ENCODE assay signal across 22 cellular contexts in genomic region chr14:102761206-102761605, GRCh38. TPM values are rescaled to one million over a fixed set of nuclear protein-coding genes. Genes with fewer than 3 reads are reported as not detected.
DNase-seq lines count a peak whose midpoint lies in the region; ATAC-seq, FAIRE-seq and TF ChIP-seq lines count a peak whose summit lies in the region.
"Had no signal": no experiment of that assay in that cellular context is flagged by ENCODE, and none has a peak within 500 bp of the region (broad histone marks: within the 10 kb centered on the region; RNA-seq: fewer than 3 reads in every experiment).

No MANE protein-coding gene starts in this region.

- intact Hi-C loops in HepG2 (cut with micrococcal nuclease; ENCODE audit: unreplicated experiment) (no loop called here), right lobe of liver (cut with DNase I) (no loop called here), GM12878 (cut with micrococcal nuclease; ENCODE audit: unreplicated experiment) (loop anchor here (5.0 kb wide), 1 partner anchor 154 kb away; no protein-coding TSS in a partner anchor)

- H3K27me3 ChIP-seq in HepG2 (ENCODE audit: control insufficient read depth in 1 of 2, insufficient read depth in 2 of 2, low read length in 2 of 2) (peaks cover 3 to 4% of the 10 kb centered on the region in 2 experiments; a peak in 3 of 5 replicates), right lobe of liver (no peaks in the 10 kb centered on the region), GM12878 (replicated peaks in 1 of 2; ENCODE audit: control insufficient read depth in 2 of 2, insufficient read depth in 2 of 2, low read length in 1 of 2) (no peaks in the 10 kb centered on the region)
- H3K27me3 ChIP-seq: Peyer's patch, SJCRH30 had no signal

- CTCF ChIA-PET in HepG2 (lab: Yijun Ruan, JAX; ENCODE audit: low intra/inter-chr PET ratio, low total read pairs): no interaction called here
- CTCF ChIA-PET in GM12878 (lab: Yijun Ruan, JAX): interaction anchor here (4.1 kb wide), 1 partner anchor 67 kb away, joined by 47 read pairs; no protein-coding TSS in a partner anchor

- H3K4me2 ChIP-seq in HepG2 (ENCODE audit: low read depth, low read length): no peak overlapping the region
- H3K4me2 ChIP-seq in GM12878 (ENCODE audit: control insufficient read depth, insufficient read depth): no peak overlapping the region

- POLR2A ChIA-PET in HepG2 (lab: Yijun Ruan, JAX) (no interaction called here), GM12878 (lab: Charles Lee) (no interaction called here)

- DNase-seq in HepG2 (ENCODE audit: low spot score) (no peak), right lobe of liver (no peak), GM12878 (ENCODE audit: low read depth, low spot score) (no peak), memory B cell (ENCODE audit: low spot score in 2 of 2) (no peak), dedifferentiated amniotic fluid mesenchymal stem cell (ENCODE audit: extremely low spot score) (no peak), substantia nigra (lab: John Stamatoyannopoulos, UW) (no peak), cortex of kidney (lab: John Stamatoyannopoulos, UW) (no peak)
- DNase-seq in stimulated activated naive B cell treated with anti-CD40 and anti-IgM and Interleukin-4, amounts not matched to agents 10 μg/mL and 1 μg/mL and 100 μg/mL, for 72 hours: no peak
- DNase-seq: AML-193; Calu3; CD8-positive, alpha-beta memory T cell; GDM1; KG1; NCI-H1092 treated with DMSO at 0.1 percent for 48 hours; NCI-H146; NCI-H2029; NCI-H226; NCI-H748 treated with DMSO at 0.1 percent for 48 hours; Peyer's patch had no signal

- in situ Hi-C loops in HepG2 (cut with HindIII; ENCODE audit: extremely low pct_ligation_motif_present, low pct_unique_long_range_greater_than_20kb): no loop called here
- in situ Hi-C loops in GM12878 (cut with MboI): no loop called here

- SMC1A ChIA-PET in GM12878 (lab: Charles Lee; ENCODE audit: uncharacterized antibody, unreplicated experiment): no interaction called here

- H3K9me3 Mint-ChIP-seq in memory B cell: no peaks in the 10 kb centered on the region
- H3K9me3 Mint-ChIP-seq in stimulated activated naive B cell treated with anti-CD40 and anti-IgM and Interleukin-4, amounts not matched to agents 10 μg/mL and 1 μg/mL and 100 μg/mL, for 72 hours: peaks cover 0 to 4% of the 10 kb centered on the region in 2 donors
- H3K9me3 Mint-ChIP-seq: CD8-positive, alpha-beta memory T cell had no signal

- H3K79me2 ChIP-seq in HepG2 (ENCODE audit: insufficient read depth, low read length) (no peaks in the 10 kb centered on the region), GM12878 (ENCODE audit: control insufficient read depth, insufficient read depth, low read length) (no peaks in the 10 kb centered on the region)

- H3K4me3 ChIP-seq in HepG2 (replicated peaks in 1 of 3; ENCODE audit: insufficient read depth in 1 of 3, low read depth in 2 of 3, low read length in 3 of 3) (no peak overlapping the region), right lobe of liver (no peak overlapping the region), GM12878 (no peak overlapping the region)
- H3K4me3 ChIP-seq: Peyer's patch, SJCRH30 had no signal

- H4K20me1 ChIP-seq in HepG2 (ENCODE audit: insufficient read depth, low read length) (no peaks in the 10 kb centered on the region), GM12878 (ENCODE audit: control insufficient read depth, insufficient read depth) (no peaks in the 10 kb centered on the region)

- H3K36me3 ChIP-seq in HepG2 (replicated peaks in 1 of 2; ENCODE audit: control insufficient read depth in 1 of 2, insufficient read depth in 2 of 2, low read length in 2 of 2) (no peaks in the 10 kb centered on the region), right lobe of liver (no peaks in the 10 kb centered on the region), GM12878 (ENCODE audit: control insufficient read depth in 2 of 2, insufficient read depth in 2 of 2, low read length in 1 of 2) (no peaks in the 10 kb centered on the region)
- H3K36me3 ChIP-seq: Peyer's patch, SJCRH30 had no signal

- FAIRE-seq in HepG2 (lab: Jason Lieb, UNC): no peak
- FAIRE-seq in GM12878 (lab: Jason Lieb, UNC): no peak

- TF ChIP-seq CTCF in HepG2 (CRISPR knock-in tag; IDR thresholded peaks at IDR 0.05): no peak
- TF ChIP-seq CTCF in right lobe of liver (IDR thresholded peaks at IDR 0.05): no peak
- TF ChIP-seq CTCF in GM12878 (IDR thresholded peaks at IDR 0.05 in 2 of 3, conservative IDR thresholded peaks at IDR 0.05 in 1 of 3; ENCODE audit: control insufficient read depth in 2 of 3, extremely low read depth in 1 of 3, insufficient read depth in 1 of 3, low read depth in 3 of 3, low read length in 3 of 3): no peak

- BruUV-seq in HepG2 (replicated peaks; lab: Mats Ljungman, UMichigan) (no TSS peak), GM12878 (replicated peaks; lab: Mats Ljungman, UMichigan) (no TSS peak)

- peaks cover 24% of the 10 kb centered on the region for H3K4me1 Mint-ChIP-seq in memory B cell
- H3K4me1 Mint-ChIP-seq in stimulated activated naive B cell treated with anti-CD40 and anti-IgM and Interleukin-4, amounts not matched to agents 10 μg/mL and 1 μg/mL and 100 μg/mL, for 72 hours: peaks cover 43 to 65% of the 10 kb centered on the region in 2 donors
- H3K4me1 Mint-ChIP-seq: CD8-positive, alpha-beta memory T cell had no signal

- H2AFZ ChIP-seq in HepG2 (ENCODE audit: low read length): no peak overlapping the region
- H2AFZ ChIP-seq in GM12878 (ENCODE audit: control insufficient read depth, low read depth, low read length): no peak overlapping the region

- 77% methylated on average over 14 of the region's 15 CpGs for WGBS in HepG2 (ENCODE audit: low lambda C conversion rate)
- 40% methylated on average over 2 of the region's 15 CpGs for WGBS in right lobe of liver (ENCODE audit: insufficient coverage, low coverage, low lambda C conversion rate, missing lambda C conversion rate)
- WGBS in GM12878 (ENCODE audit: insufficient coverage, insufficient replicate concordance, low lambda C conversion rate, missing lambda C conversion rate): 94% methylated on average over 15 of the region's 15 CpGs

- no peak for TF ChIP-seq RAD21 in HepG2 (CRISPR knock-in tag; IDR thresholded peaks at IDR 0.05)
- no peak for TF ChIP-seq RAD21 in GM12878 (IDR thresholded peaks at IDR 0.05; ENCODE audit: insufficient read depth, low read depth, low read length)

- H3K9me3 ChIP-seq in HepG2 (ENCODE audit: low read length) (no peaks in the 10 kb centered on the region), right lobe of liver (no peaks in the 10 kb centered on the region), GM12878 (replicated peaks; ENCODE audit: control insufficient read depth, insufficient read depth, low read length) (peaks cover 3% of the 10 kb centered on the region; the same call in 2 of the 3 replicates)
- H3K9me3 ChIP-seq: Peyer's patch, SJCRH30 had no signal

- ATAC-seq in HepG2 (peak; percentile 4; the same call in 2 of the 3 replicates), right lobe of liver (no peak), GM12878 (peak; percentile 17), memory B cell (ENCODE audit: low read depth) (peak; percentile 35)
- ATAC-seq in stimulated activated naive B cell treated with anti-CD40 and anti-IgM and Interleukin-4, amounts not matched to agents 10 μg/mL and 1 μg/mL and 100 μg/mL, for 72 hours (replicated peaks): no peak
- ATAC-seq: HCT116 had no signal

- TF ChIP-seq EP300 in HepG2 (IDR thresholded peaks at IDR 0.05; ENCODE audit: low read depth in 2 of 2, low read length in 2 of 2): no peak
- TF ChIP-seq EP300 in HepG2 (CRISPR knock-in tag; IDR thresholded peaks at IDR 0.05; ENCODE audit: borderline replicate concordance): no peak
- no peak for TF ChIP-seq EP300 in GM12878 (IDR thresholded peaks at IDR 0.05; ENCODE audit: borderline replicate concordance in 1 of 2, control insufficient read depth in 1 of 2, low read depth in 2 of 2, low read length in 2 of 2)

- H3K27ac ChIP-seq in HepG2 (ENCODE audit: extremely low read length, insufficient read depth, low read length): no peak overlapping the region
- H3K27ac ChIP-seq in right lobe of liver: no peak overlapping the region
- H3K27ac ChIP-seq in GM12878 (ENCODE audit: control insufficient read depth, insufficient read depth): 0 out of 2 replicates have a peak overlapping the region, but pooled peaks have one; percentile 29
- no peak overlapping the region for H3K27ac ChIP-seq in substantia nigra (ENCODE audit: low read depth, low read length, poor library complexity, severe bottlenecking)
- H3K27ac ChIP-seq: C4-2B, Peyer's patch, SJCRH30 had no signal

- no peak overlapping the region for H3K4me3 Mint-ChIP-seq in memory B cell
- H3K4me3 Mint-ChIP-seq in stimulated activated naive B cell treated with anti-CD40 and anti-IgM and Interleukin-4, amounts not matched to agents 10 μg/mL and 1 μg/mL and 100 μg/mL, for 72 hours: no peak overlapping the region
- H3K4me3 Mint-ChIP-seq: CD8-positive, alpha-beta memory T cell had no signal

- no peaks in the 10 kb centered on the region for H3K27me3 Mint-ChIP-seq in memory B cell
- no peaks in the 10 kb centered on the region for H3K27me3 Mint-ChIP-seq in stimulated activated naive B cell treated with anti-CD40 and anti-IgM and Interleukin-4, amounts not matched to agents 10 μg/mL and 1 μg/mL and 100 μg/mL, for 72 hours

- RAD21 ChIA-PET in GM12878 (lab: Charles Lee; ENCODE audit: unreplicated experiment): interaction anchor here (1.5 to 3.6 kb wide), 2 partner anchors 13 to 66 kb away, joined by 7 to 42 read pairs; no protein-coding TSS in a partner anchor

- H3K4me1 ChIP-seq in HepG2 (ENCODE audit: insufficient read depth, low read length) (peaks cover 32% of the 10 kb centered on the region), right lobe of liver (no peaks in the 10 kb centered on the region), GM12878 (ENCODE audit: control insufficient read depth, insufficient read depth, low read length) (peaks cover 40% of the 10 kb centered on the region)

- TF ChIP-seq POLR2A in HepG2 (IDR thresholded peaks at IDR 0.05; ENCODE audit: insufficient read depth in 1 of 2, low read depth in 2 of 2, low read length in 2 of 2) (no peak), right lobe of liver (IDR thresholded peaks at IDR 0.05) (no peak), GM12878 (IDR thresholded peaks at IDR 0.05; ENCODE audit: low read depth, low read length) (no peak; the same call in 1 of the 2 replicates)

- H3K9ac ChIP-seq in HepG2 (ENCODE audit: insufficient read depth, low read depth, low read length): no peak overlapping the region
- no peak overlapping the region for H3K9ac ChIP-seq in GM12878 (ENCODE audit: control insufficient read depth, insufficient read depth, low read length)

- no peaks in the 10 kb centered on the region for H3K36me3 Mint-ChIP-seq in memory B cell
- peaks cover 3 to 13% of the 10 kb centered on the region in 2 donors for H3K36me3 Mint-ChIP-seq in stimulated activated naive B cell treated with anti-CD40 and anti-IgM and Interleukin-4, amounts not matched to agents 10 μg/mL and 1 μg/mL and 100 μg/mL, for 72 hours
- H3K36me3 Mint-ChIP-seq: CD8-positive, alpha-beta memory T cell had no signal

- peak overlapping the region; percentile 89 for H3K27ac Mint-ChIP-seq in memory B cell
- peak overlapping the region; percentile 69 for H3K27ac Mint-ChIP-seq in stimulated activated naive B cell treated with anti-CD40 and anti-IgM and Interleukin-4, amounts not matched to agents 10 μg/mL and 1 μg/mL and 100 μg/mL, for 72 hours
- H3K27ac Mint-ChIP-seq: CD8-positive, alpha-beta memory T cell had no signal

RNA-seq across cellular contexts. Expression of gene TRAF3, which starts 16.0 kb away (rescaled TPM):
- total RNA-seq in HepG2 (2016; rRNA removed; fragmentation: Illumina TruSeq; extraction: Trizol) (12.2 and 13.0 TPM in 2 replicates), right lobe of liver (10 to 100 TPM in 1 of 6 experiments, 1 to 10 TPM in 5; 5.6 to 10.5 (median 8.3) TPM), GM12878 (2014; rRNA removed) (33.3 and 40.3 TPM in 2 replicates), GM12878 (2014; rRNA removed; fragmentation: Illumina TruSeq; extraction: Trizol) (34.3 and 36.5 TPM in 2 replicates), GM12878 (2021) (55.2 and 60.1 TPM in 2 replicates)
- 45.5 and 46.6 TPM in 2 replicates for total RNA-seq in HepG2 (2016; cell fraction: cytosol; rRNA removed; fragmentation: Illumina TruSeq; extraction: Trizol; ENCODE audit: low read depth)
- total RNA-seq in HepG2 (2016; cell fraction: insoluble cytoplasmic fraction; rRNA removed; fragmentation: Illumina TruSeq; extraction: Trizol): 10.7 and 11.9 TPM in 2 replicates
- total RNA-seq in HepG2 (2016; cell fraction: membrane; rRNA removed; fragmentation: Illumina TruSeq; extraction: Trizol): 36.3 and 37.0 TPM in 2 replicates
- 8.7 and 9.5 TPM in 2 replicates for total RNA-seq in HepG2 (2016; cell fraction: nucleus; rRNA removed; fragmentation: Illumina TruSeq; extraction: Trizol)
- polyA plus RNA-seq in HepG2 (2011; rRNA removed) (6.9 and 7.2 TPM in 2 replicates), GM12878 (2011; rRNA removed) (66.3 and 70.1 TPM in 2 replicates), GM12878 (2014; fragmentation: Illumina TruSeq; extraction: Trizol) (18.1 and 33.6 TPM in 2 replicates), GM12878 (2014; fragmentation: Nextera tagmentation; extraction: Ambion mirVana) (1 to 10 TPM; 3.0 to 4.0 TPM), GM12878 (2014; rRNA removed) (46.1 and 46.3 TPM in 2 replicates), GM12878 (2016; fragmentation: Nextera tagmentation; extraction: Ambion mirVana) (10 to 100 TPM; 36.4 to 40.9 TPM)
- 6.0 and 6.8 TPM in 2 replicates for polyA plus RNA-seq in HepG2 (2011; cell fraction: cytosol; rRNA removed)
- polyA plus RNA-seq in HepG2 (2011; cell fraction: nucleus; rRNA removed): 8.0 and 8.4 TPM in 2 replicates
- polyA plus RNA-seq in HepG2 (2012): 5.3 and 5.6 TPM in 2 replicates
- polyA plus RNA-seq in HepG2 (2016; cell fraction: cytosol; fragmentation: Illumina TruSeq; extraction: Trizol; ENCODE audit: low read depth): 11.1 and 11.2 TPM in 2 replicates
- polyA plus RNA-seq in HepG2 (2016; cell fraction: insoluble cytoplasmic fraction; fragmentation: Illumina TruSeq; extraction: Trizol; ENCODE audit: low read depth): 7.7 and 10.1 TPM in 2 replicates
- 15.8 and 17.5 TPM in 2 replicates for polyA plus RNA-seq in HepG2 (2016; cell fraction: membrane; fragmentation: Illumina TruSeq; extraction: Trizol; ENCODE audit: low read depth)
- polyA plus RNA-seq in HepG2 (2016; cell fraction: nucleus; fragmentation: Illumina TruSeq; extraction: Trizol; ENCODE audit: insufficient read depth, low read depth): 11.6 and 12.0 TPM in 2 replicates
- 21.0 and 40.5 TPM in 2 replicates for polyA minus RNA-seq in HepG2 (2011; rRNA and poly(A)+ RNA removed; ENCODE audit: low replicate concordance)
- 7.8 and 9.1 TPM in 2 replicates for polyA minus RNA-seq in HepG2 (2011; cell fraction: cytosol; rRNA and poly(A)+ RNA removed)
- polyA minus RNA-seq in HepG2 (2011; cell fraction: nucleus; rRNA and poly(A)+ RNA removed): 6.8 and 11.8 TPM in 2 replicates
- total RNA-seq in GM12878 (2013; cell fraction: nucleolus; rRNA removed): 156 and 174 TPM in 2 replicates
- polyA plus RNA-seq in GM12878 (2011; ENCODE audit: low read depth): 27.5 TPM
- polyA plus RNA-seq in GM12878 (2011; cell fraction: cytosol; rRNA removed): 68.7 and 74.7 TPM in 2 replicates
- polyA plus RNA-seq in GM12878 (2011; cell fraction: nucleus; rRNA removed): 140 and 141 TPM in 2 replicates
- polyA plus RNA-seq in GM12878 (2012): 47.2 and 61.2 TPM in 2 replicates
- 147 and 149 TPM in 2 replicates for polyA minus RNA-seq in GM12878 (2011; rRNA and poly(A)+ RNA removed)
- polyA minus RNA-seq in GM12878 (2011; cell fraction: cytosol; rRNA and poly(A)+ RNA removed): 32.7 and 34.7 TPM in 2 replicates
- 56.5 and 77.2 TPM in 2 replicates for polyA minus RNA-seq in GM12878 (2011; cell fraction: nucleus; rRNA and poly(A)+ RNA removed)

Comparison
In these comparisons a context has a peak if more than half of its experiments do, and no peak if none do; other contexts are left out.
1. ATAC-seq: peak in HepG2 (single experiment), GM12878 (single experiment) and memory B cell (single experiment); none in right lobe of liver (0 of 4) and stimulated activated naive B cell treated with anti-CD40 and anti-IgM and Interleukin-4, amounts not matched to agents 10 μg/mL and 1 μg/mL and 100 μg/mL, for 72 hours (0 of 2).
2. Of the 75 proteins assayed by ChIP-seq in both HepG2 and GM12878: peak only in HepG2: none; only in GM12878: NBN; in both: none; in neither: 73; mixed calls (peak in some experiments, not most) for 1.